Comparison of ENCODE assay signal across 12 cellular contexts in genomic region chr6:15443119-15443518, GRCh38.
DNase-seq lines count a peak whose midpoint lies in the region; ATAC-seq, FAIRE-seq and TF ChIP-seq lines count a peak whose summit lies in the region.
"Had no signal": no experiment of that assay in that cellular context is flagged by ENCODE, and none has a peak within 500 bp of the region (broad histone marks: within the 10 kb centered on the region; RNA-seq: fewer than 3 reads in every experiment).

No MANE protein-coding gene starts in this region.

- no peak for ATAC-seq in activated naive CD8-positive, alpha-beta T cell treated with anti-CD3 and anti-CD28 coated beads, Interleukin-2, amount 50 U/mL, for 24 hours
- no peak for ATAC-seq in HG03280 (IDR thresholded peaks at IDR 0.05; ENCODE audit: unreplicated experiment)
- ATAC-seq: GM12878 had no signal

- H3K27me3 Mint-ChIP-seq in activated naive CD8-positive, alpha-beta T cell: no peaks in the 10 kb centered on the region
- no peaks in the 10 kb centered on the region for H3K27me3 Mint-ChIP-seq in activated naive CD8-positive, alpha-beta T cell treated with anti-CD3 and anti-CD28 coated beads, Interleukin-2, amount 50 U/mL, for 24 hours
- H3K27me3 Mint-ChIP-seq: activated naive CD4-positive, alpha-beta T cell treated with anti-CD3 and anti-CD28 coated beads, Interleukin-2, amount 10 ng/mL, durations not matched to agents 7 days and 5 days had no signal

- H3K27ac Mint-ChIP-seq in activated naive CD8-positive, alpha-beta T cell: peak overlapping the region; percentile 18
- H3K27ac Mint-ChIP-seq in activated naive CD8-positive, alpha-beta T cell treated with anti-CD3 and anti-CD28 coated beads, Interleukin-2, amount 50 U/mL, for 24 hours: no peak overlapping the region
- H3K27ac Mint-ChIP-seq: activated naive CD4-positive, alpha-beta T cell treated with anti-CD3 and anti-CD28 coated beads, Interleukin-2, amount 10 ng/mL, durations not matched to agents 7 days and 5 days; nephron progenitor cell had no signal

- H3K4me3 ChIP-seq in fibroblast of mammary gland (ENCODE audit: control insufficient read depth, low read depth, low read length): no peak overlapping the region
- H3K4me3 ChIP-seq: GM12878 had no signal

- H3K36me3 Mint-ChIP-seq in activated naive CD8-positive, alpha-beta T cell: peaks cover 3% of the 10 kb centered on the region
- peaks cover 5% of the 10 kb centered on the region for H3K36me3 Mint-ChIP-seq in activated naive CD8-positive, alpha-beta T cell treated with anti-CD3 and anti-CD28 coated beads, Interleukin-2, amount 50 U/mL, for 24 hours (ENCODE audit: low read depth)

- H3K4me1 Mint-ChIP-seq in activated naive CD8-positive, alpha-beta T cell (ENCODE audit: low read depth): peaks cover 74% of the 10 kb centered on the region
- peaks cover 66% of the 10 kb centered on the region for H3K4me1 Mint-ChIP-seq in activated naive CD8-positive, alpha-beta T cell treated with anti-CD3 and anti-CD28 coated beads, Interleukin-2, amount 50 U/mL, for 24 hours

- DNase-seq in activated naive CD8-positive, alpha-beta T cell treated with anti-CD3 and anti-CD28 coated beads, Interleukin-2, amount 50 U/mL, for 24 hours: no peak
- DNase-seq in SIG-M5 (lab: John Stamatoyannopoulos, UW) (peak; percentile 50), fibroblast of mammary gland (ENCODE audit: low read depth) (peak; percentile 89), stromal cell of bone marrow (ENCODE audit: low read depth) (peak; percentile 70), D721Med (ENCODE audit: insufficient read length, low spot score) (no peak), D341Med (ENCODE audit: low spot score) (no peak)
- DNase-seq: activated naive CD4-positive, alpha-beta T cell treated with anti-CD3 and anti-CD28 coated beads, Interleukin-2, amount 10 ng/mL, durations not matched to agents 7 days and 5 days; NCI-H446 treated with DMSO at 0.1 percent for 48 hours; nephron progenitor cell had no signal

- TF ChIP-seq CTCF in fibroblast of mammary gland (conservative IDR thresholded peaks at IDR 0.05; ENCODE audit: control insufficient read depth, insufficient read depth, low read depth, low read length) (no peak), D721Med (IDR thresholded peaks at IDR 0.05; ENCODE audit: insufficient read depth, missing control alignments) (no peak)

- no peaks in the 10 kb centered on the region for H3K9me3 Mint-ChIP-seq in activated naive CD8-positive, alpha-beta T cell (ENCODE audit: low read depth)
- no peaks in the 10 kb centered on the region for H3K9me3 Mint-ChIP-seq in activated naive CD8-positive, alpha-beta T cell treated with anti-CD3 and anti-CD28 coated beads, Interleukin-2, amount 50 U/mL, for 24 hours
- H3K9me3 Mint-ChIP-seq: activated naive CD4-positive, alpha-beta T cell treated with anti-CD3 and anti-CD28 coated beads, Interleukin-2, amount 10 ng/mL, durations not matched to agents 7 days and 5 days; nephron progenitor cell had no signal

- H3K4me3 Mint-ChIP-seq in activated naive CD8-positive, alpha-beta T cell: no peak overlapping the region
- H3K4me3 Mint-ChIP-seq in activated naive CD8-positive, alpha-beta T cell treated with anti-CD3 and anti-CD28 coated beads, Interleukin-2, amount 50 U/mL, for 24 hours: no peak overlapping the region
- H3K4me3 Mint-ChIP-seq: activated naive CD4-positive, alpha-beta T cell treated with anti-CD3 and anti-CD28 coated beads, Interleukin-2, amount 10 ng/mL, durations not matched to agents 7 days and 5 days; nephron progenitor cell had no signal

- FAIRE-seq in D721Med (lab: Jason Lieb, UNC): no peak
- FAIRE-seq: GM12878 had no signal

Comparison
In these comparisons a context has a peak if more than half of its experiments do, and no peak if none do; other contexts are left out.
1. DNase-seq: peak in SIG-M5 (single experiment), fibroblast of mammary gland (single experiment) and stromal cell of bone marrow (single experiment); none in activated naive CD8-positive, alpha-beta T cell treated with anti-CD3 and anti-CD28 coated beads, Interleukin-2, amount 50 U/mL, for 24 hours (single experiment), D721Med (single experiment) and D341Med (single experiment).